32 cellular contexts compared by ENCODE assay signal in the genomic region with DNA sequence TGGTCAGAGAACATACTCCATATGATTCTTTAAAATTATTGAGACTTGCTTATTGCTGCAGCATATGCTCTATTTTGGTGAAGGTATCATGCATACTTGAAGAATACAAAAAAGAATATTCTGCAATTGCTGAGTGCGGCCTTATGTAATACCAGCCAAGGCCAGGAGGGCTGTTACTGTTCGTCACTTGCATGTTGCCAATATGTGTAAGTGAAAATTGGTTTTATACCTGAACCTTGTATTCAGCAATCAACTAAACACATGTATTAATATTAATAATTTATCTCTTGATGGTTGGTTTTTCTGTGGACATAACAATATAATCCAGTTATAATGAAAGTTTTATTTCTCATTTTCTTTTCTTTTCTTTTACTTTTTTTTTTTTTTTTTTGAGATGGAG. TPM values are rescaled to one million over a fixed set of nuclear protein-coding genes. Genes with fewer than 3 reads are reported as not detected.
"Had no signal": no experiment of that assay in that cellular context is flagged by ENCODE, and none has a peak within 500 bp of the region (broad histone marks: within the 10 kb centered on the region; RNA-seq: fewer than 3 reads in every experiment).

No MANE protein-coding gene starts in this region.

- H2AFZ ChIP-seq: neural progenitor cell, parathyroid adenoma had no signal

- H3K9me3 Mint-ChIP-seq: neural progenitor cell had no signal

- H3K36me3 ChIP-seq: colonic mucosa, esophagus squamous epithelium, left lung, neural progenitor cell, prostate gland, right atrium auricular region, stomach, thyroid gland had no signal

- H3K27me3 ChIP-seq: colonic mucosa, neural progenitor cell, right atrium auricular region, stomach, thyroid gland had no signal

- H3K4me3 ChIP-seq: colonic mucosa, esophagus squamous epithelium, left lung, neural progenitor cell, prostate gland, right atrium auricular region, smooth muscle cell, stomach, thyroid gland had no signal

- H3K4me1 ChIP-seq: colonic mucosa, esophagus squamous epithelium, left lung, neural progenitor cell, parathyroid adenoma, prostate gland, right atrium auricular region, stomach, thyroid gland had no signal

- H3K79me2 ChIP-seq: parathyroid adenoma had no signal

- H3K27me3 Mint-ChIP-seq: dendritic cell treated with granulocyte-macrophage colony-stimulating factor and Interleukin-4, amounts not matched to agents 40 ng/mL and 50 ng/mL, for 4 days had no signal

- H3K4me2 ChIP-seq: neural progenitor cell, smooth muscle cell had no signal

- H3K27ac Mint-ChIP-seq: dendritic cell treated with granulocyte-macrophage colony-stimulating factor and Interleukin-4, amounts not matched to agents 40 ng/mL and 50 ng/mL, for 4 days; naive thymus-derived CD4-positive, alpha-beta T cell; nephron; neural progenitor cell; stimulated activated effector memory CD8-positive, alpha-beta T cell treated with anti-CD3 and anti-CD28 coated beads, Interleukin-12 subunit alpha, Interleukin-12 subunit beta, amount 100 ng/mL, for 72 hours had no signal

- H3K4me3 Mint-ChIP-seq: dendritic cell treated with granulocyte-macrophage colony-stimulating factor and Interleukin-4, amounts not matched to agents 40 ng/mL and 50 ng/mL, for 4 days; naive thymus-derived CD4-positive, alpha-beta T cell; nephron; neural progenitor cell; stimulated activated effector memory CD8-positive, alpha-beta T cell treated with anti-CD3 and anti-CD28 coated beads, Interleukin-12 subunit alpha, Interleukin-12 subunit beta, amount 100 ng/mL, for 72 hours had no signal

- H3K27ac ChIP-seq: colonic mucosa, esophagus squamous epithelium, left lung, neural progenitor cell, parathyroid adenoma, prostate gland, right atrium auricular region, stomach, thyroid gland had no signal

- FAIRE-seq: islet of Langerhans had no signal

- H3K4me1 Mint-ChIP-seq: naive thymus-derived CD4-positive, alpha-beta T cell; nephron; neural progenitor cell; stimulated activated effector memory CD8-positive, alpha-beta T cell treated with anti-CD3 and anti-CD28 coated beads, Interleukin-12 subunit alpha, Interleukin-12 subunit beta, amount 100 ng/mL, for 72 hours had no signal

- H3K9me3 ChIP-seq: colonic mucosa, prostate gland, right atrium auricular region, thyroid gland had no signal

- H3K36me3 Mint-ChIP-seq: neural progenitor cell; stimulated activated effector memory CD8-positive, alpha-beta T cell treated with anti-CD3 and anti-CD28 coated beads, Interleukin-12 subunit alpha, Interleukin-12 subunit beta, amount 100 ng/mL, for 72 hours had no signal

- H3K9ac ChIP-seq: neural progenitor cell, parathyroid adenoma had no signal

- DNase-seq: colonic mucosa; effector CD8-positive, alpha-beta T cell; erythroblast; esophagus squamous epithelium; foreskin melanocyte; head of caudate nucleus; hippocampal formation; left cardiac atrium; left lung; mesenchymal stem cell; midbrain; naive thymus-derived CD4-positive, alpha-beta T cell; stimulated activated CD4-positive, alpha-beta T cell treated with anti-CD3 and anti-CD28 coated beads, Interleukin-2, amount 100 ng/mL, for 24 hours; stimulated activated CD4-positive, alpha-beta T cell treated with anti-CD3 and anti-CD28 coated beads, Interleukin-4, amount 100 ng/mL, for 24 hours; stimulated activated naive CD4-positive, alpha-beta T cell treated with Interleukin-2 at 50 U/mL for 16 hours; stomach; thyroid gland; trophoblast cell had no signal

RNA-seq across cellular contexts. Expression of a gene that starts 13.9 kb away (rescaled TPM):
- total RNA-seq: colonic mucosa; left lung; lower leg skin; lung microvascular endothelial cell; naive thymus-derived CD4-positive, alpha-beta T cell; osteoblast; sciatic nerve; subcutaneous adipose tissue had no signal
- polyA plus RNA-seq: naive thymus-derived CD4-positive, alpha-beta T cell; smooth muscle cell had no signal
